2 cellular contexts compared by ENCODE assay signal in the genomic region with DNA sequence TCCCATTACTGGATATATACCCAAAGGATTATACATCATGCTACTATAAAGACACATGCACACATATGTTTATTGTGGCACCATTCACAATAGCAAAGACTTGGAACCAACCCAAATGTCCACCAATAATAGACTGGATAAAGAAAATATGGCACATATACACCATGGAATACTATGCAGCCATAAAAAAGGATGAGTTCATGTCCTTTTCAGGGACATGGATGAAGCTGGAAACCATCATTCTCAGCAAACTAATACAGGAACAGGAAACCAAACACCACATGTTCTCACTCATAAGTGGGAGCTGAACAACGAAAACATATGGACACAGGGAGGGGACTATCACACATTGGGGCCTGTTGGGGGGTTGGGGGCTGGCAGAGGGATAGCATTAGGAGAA. TPM values are rescaled to one million over a fixed set of nuclear protein-coding genes. Genes with fewer than 3 reads are reported as not detected.
"Had no signal": no experiment of that assay in that cellular context is flagged by ENCODE, and none has a peak within 500 bp of the region (broad histone marks: within the 10 kb centered on the region; RNA-seq: fewer than 3 reads in every experiment).

No MANE protein-coding gene starts in this region.

RNA-seq across cellular contexts. Expression of a gene that starts 3.2 kb away (rescaled TPM):
- total RNA-seq: G401 had no signal
- polyA plus RNA-seq: GM12878 had no signal

RNA-seq across cellular contexts. Expression of a gene that starts 27.7 kb away (rescaled TPM):
- total RNA-seq: G401 had no signal
- polyA plus RNA-seq: GM12878 had no signal

RNA-seq across cellular contexts. Expression of a gene that starts 47.7 kb away (rescaled TPM):
- total RNA-seq: G401 had no signal
- polyA plus RNA-seq: GM12878 had no signal
